ENCODE assay signal across 8 cellular contexts in the genomic region with DNA sequence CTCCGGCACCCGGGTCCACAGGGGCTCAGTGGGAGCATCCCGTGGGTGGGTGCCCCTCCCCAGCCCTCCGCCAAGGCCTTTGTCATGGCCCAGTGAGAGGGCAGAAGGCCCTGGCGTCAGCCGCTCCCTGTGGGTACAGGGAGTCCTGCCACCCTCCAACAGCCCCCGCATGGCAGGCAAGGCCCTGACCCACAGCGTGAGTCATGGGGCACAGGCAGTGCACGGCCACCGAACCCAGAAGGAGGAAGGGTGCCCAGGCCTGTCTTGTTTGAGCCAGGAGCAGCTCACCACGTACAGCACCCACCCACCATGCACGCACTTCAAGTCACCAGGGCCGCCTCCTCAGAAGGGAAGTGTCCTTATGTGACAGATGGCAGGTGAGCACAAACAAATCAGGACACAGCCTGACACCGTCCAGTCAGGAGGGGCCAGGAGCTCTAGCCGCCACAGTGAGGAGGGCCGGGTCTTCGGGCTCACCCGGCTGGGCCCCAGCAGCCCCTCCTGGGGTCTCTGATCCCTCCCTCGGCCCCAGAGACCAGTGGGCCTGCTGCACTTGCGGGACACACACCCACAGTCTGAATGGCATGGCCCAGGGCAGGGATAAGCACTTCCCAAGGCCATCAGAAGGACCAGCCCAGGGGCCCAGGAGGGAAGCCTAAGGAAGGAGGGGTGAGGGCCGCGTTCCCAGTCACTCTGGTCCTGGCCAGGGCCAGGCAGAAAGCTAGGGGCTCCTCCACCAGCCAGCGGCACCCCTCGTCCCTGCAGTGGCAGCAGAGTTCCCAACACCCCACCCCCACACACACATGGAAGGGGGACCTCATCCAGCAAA. TPM values are rescaled to one million over a fixed set of nuclear protein-coding genes. Genes with fewer than 3 reads are reported as not detected.
DNase-seq lines count a peak whose midpoint lies in the region; ATAC-seq, FAIRE-seq and TF ChIP-seq lines count a peak whose summit lies in the region.

No MANE protein-coding gene starts in this region.

- no peaks in the 10 kb centered on the region for H3K36me3 Mint-ChIP-seq in mesothelial cell of epicardium

- FAIRE-seq in GM19239 (lab: Jason Lieb, UNC): peak; percentile 81

- H3K27ac Mint-ChIP-seq in mesothelial cell of epicardium: no peak overlapping the region

- no peak for DNase-seq in GM19239 (ENCODE audit: insufficient read length, low spot score)
- peak; percentile 45 for DNase-seq in activated CD4-positive, alpha-beta T cell treated with anti-CD3 and anti-CD28 coated beads, Interleukin-2, amount 50 U/mL, for 1 hour
- DNase-seq in stimulated activated CD4-positive, alpha-beta T cell treated with anti-CD3 and anti-CD28 coated beads, Interleukin-2, amount 100 ng/mL, for 4 hours (ENCODE audit: low read depth): peak; percentile 32
- DNase-seq in mesothelial cell of epicardium (ENCODE audit: low spot score in 2 of 2, unreplicated experiment in 2 of 2): no peak
- no peak for DNase-seq in RPMI8226

- ATAC-seq in HG03139 (IDR thresholded peaks at IDR 0.05; ENCODE audit: unreplicated experiment) (peak; percentile 29), esophagus mucosa (peak; percentile 8), HG03469 (IDR thresholded peaks at IDR 0.05; ENCODE audit: unreplicated experiment) (no peak)

- no peak overlapping the region for H3K4me3 Mint-ChIP-seq in mesothelial cell of epicardium

- no peaks in the 10 kb centered on the region for H3K27me3 Mint-ChIP-seq in mesothelial cell of epicardium (ENCODE audit: low read depth)

- H3K9me3 Mint-ChIP-seq in mesothelial cell of epicardium: no peaks in the 10 kb centered on the region

- no peak for TF ChIP-seq CTCF in mesothelial cell of epicardium (IDR thresholded peaks at IDR 0.05; ENCODE audit: unreplicated experiment)

- H3K4me1 Mint-ChIP-seq in mesothelial cell of epicardium: peaks cover 57% of the 10 kb centered on the region

RNA-seq across cellular contexts. Expression of a gene that starts 25.8 kb away (rescaled TPM):
- 4.5 TPM for total RNA-seq in esophagus mucosa
- total RNA-seq in mesothelial cell of epicardium: 45.7 to 47.4 TPM (median 46.2 TPM) in 3 replicates

Comparison
In these comparisons a context has a peak if more than half of its experiments do, and no peak if none do; other contexts are left out.
1. DNase-seq: peak in activated CD4-positive, alpha-beta T cell treated with anti-CD3 and anti-CD28 coated beads, Interleukin-2, amount 50 U/mL, for 1 hour (single experiment) and stimulated activated CD4-positive, alpha-beta T cell treated with anti-CD3 and anti-CD28 coated beads, Interleukin-2, amount 100 ng/mL, for 4 hours (single experiment); none in GM19239 (single experiment), mesothelial cell of epicardium (0 of 2) and RPMI8226 (single experiment).